ENCODE assay signal across 1 cellular context in genomic region chr6:147173675-147174339, GRCh38.
TF ChIP-seq lines count a peak whose summit lies in the region.

No MANE protein-coding gene starts in this region.

TF ChIP-seq in K562, 482 proteins besides CTCF, POLR2A, EP300 and RAD21 (continued from another document):
- TF ChIP-seq E2F4 (CRISPR knock-in tag; IDR thresholded peaks at IDR 0.05; ENCODE audit: low read depth) (no peak), SOX6 (IDR thresholded peaks at IDR 0.05) (0 out of 2 replicates have a peak, but pooled peaks have one; percentile 7), TEAD4 (IDR thresholded peaks at IDR 0.05; ENCODE audit: low read length) (peak; percentile 53; the same call in 1 of the 2 replicates), TEAD4 (CRISPR knock-in tag; IDR thresholded peaks at IDR 0.05; ENCODE audit: borderline replicate concordance) (no peak), EZH2 (IDR thresholded peaks at IDR 0.05; ENCODE audit: borderline replicate concordance, low read depth, low read length) (no peak), SMAD3 (CRISPR knock-in tag; conservative IDR thresholded peaks at IDR 0.05) (0 out of 2 replicates have a peak, but pooled peaks have one; percentile 18), NUFIP1 (IDR thresholded peaks at IDR 0.05; ENCODE audit: partially characterized antibody) (no peak), ZNF830 (CRISPR knock-in tag; IDR thresholded peaks at IDR 0.05) (no peak), KLF10 (CRISPR knock-in tag; IDR thresholded peaks at IDR 0.05) (no peak), SRF (CRISPR knock-in tag; IDR thresholded peaks at IDR 0.05) (peak in 1 of 2 experiments; percentile 65; a peak in 1 of 4 replicates)
